In genomic region chr1:234848972-234849641, GRCh38 we compare ENCODE assay signal across 10 cellular contexts.
DNase-seq lines count a peak whose midpoint lies in the region; ATAC-seq and TF ChIP-seq lines count a peak whose summit lies in the region.
"Had no signal": no experiment of that assay in that cellular context is flagged by ENCODE, and none has a peak within 500 bp of the region (broad histone marks: within the 10 kb centered on the region; RNA-seq: fewer than 3 reads in every experiment).

No MANE protein-coding gene starts in this region.

- H3K36me3 ChIP-seq in liver (ENCODE audit: control insufficient read depth in 4 of 4, insufficient read depth in 3 of 4, low read depth in 1 of 4, low read length in 3 of 4) = no peaks in the 10 kb centered on the region
- no peaks in the 10 kb centered on the region; the same call in 1 of the 2 replicates for H3K36me3 ChIP-seq in HAP-1 (replicated peaks)

- TF ChIP-seq RAD21 in liver (IDR thresholded peaks at IDR 0.05) = peak in 1 of 2 donors; percentile 5

- H3K27me3 ChIP-seq in liver (ENCODE audit: control insufficient read depth in 4 of 4, insufficient read depth in 4 of 4, low read length in 3 of 4) (no peaks in the 10 kb centered on the region), HAP-1 (ENCODE audit: low read depth) (peaks cover 12% of the 10 kb centered on the region)
- no peaks in the 10 kb centered on the region for H3K27me3 ChIP-seq in CD4-positive, alpha-beta T cell (ENCODE audit: control insufficient read depth, insufficient read depth, low read length)

- WGBS in liver = 74% methylated on average over 6 of the region's 6 CpGs

- no peak for ATAC-seq in CD4-positive, alpha-beta T cell (ENCODE audit: poor library complexity)
- ATAC-seq in HG02870 (IDR thresholded peaks at IDR 0.05; ENCODE audit: unreplicated experiment) = no peak

- peak; percentile 61 for DNase-seq in AG20443 (ENCODE audit: low spot score)
- peak; percentile 93 for DNase-seq in HT1080 (ENCODE audit: low read depth)
- no peak for DNase-seq in activated T-helper 2 cell treated with anti-CD3 and anti-CD28 coated beads, Interferon-gamma antibody, Interleukin-2, Interleukin-4, amounts not matched to agents 10 μg/mL and 5 μg/mL and 100 μg/mL, durations not matched to agents 14 hours and 24 hours and 36 hours (ENCODE audit: low spot score)
- DNase-seq in CD4-positive, alpha-beta T cell = no peak
- no peak for DNase-seq in DMS153 (lab: John Stamatoyannopoulos, UW)
- no peak for DNase-seq in HAP-1 (ENCODE audit: low spot score in 2 of 2)
- DNase-seq: NCI-H82; stimulated activated CD4-positive, alpha-beta T cell treated with anti-CD3 and anti-CD28 coated beads, Interleukin-1b, Interleukin-23, amount 100 ng/mL, for 48 hours had no signal

- TF ChIP-seq CTCF in liver (IDR thresholded peaks at IDR 0.05; ENCODE audit: low read depth, low read length, missing input control) = no peak
- TF ChIP-seq CTCF in CD4-positive, alpha-beta T cell (IDR thresholded peaks at IDR 0.05) = no peak

- no peak overlapping the region for H3K4me3 Mint-ChIP-seq in activated T-helper 2 cell treated with anti-CD3 and anti-CD28 coated beads, Interferon-gamma antibody, Interleukin-2, Interleukin-4, amounts not matched to agents 10 μg/mL and 5 μg/mL and 100 μg/mL, durations not matched to agents 14 hours and 24 hours and 36 hours (ENCODE audit: low read depth)
- H3K4me3 Mint-ChIP-seq in CD4-positive, alpha-beta T cell = no peak overlapping the region

- POLR2A ChIA-PET in CD4-positive, alpha-beta T cell (lab: Charles Lee) = no interaction called here

- H3K9me3 Mint-ChIP-seq in activated T-helper 2 cell treated with anti-CD3 and anti-CD28 coated beads, Interferon-gamma antibody, Interleukin-2, Interleukin-4, amounts not matched to agents 10 μg/mL and 5 μg/mL and 100 μg/mL, durations not matched to agents 14 hours and 24 hours and 36 hours = peaks cover 8% of the 10 kb centered on the region
- H3K9me3 Mint-ChIP-seq in CD4-positive, alpha-beta T cell = peaks cover 5% of the 10 kb centered on the region

- no peak overlapping the region for H3K27ac ChIP-seq in liver (ENCODE audit: low read depth in 1 of 2, low read length in 2 of 2)
- H3K27ac ChIP-seq in CD4-positive, alpha-beta T cell (ENCODE audit: low read depth, low read length) = no peak overlapping the region

- intact Hi-C loops in activated T-helper 2 cell treated with anti-CD3 and anti-CD28 coated beads, Interferon-gamma antibody, Interleukin-2, Interleukin-4, amounts not matched to agents 10 μg/mL and 5 μg/mL and 100 μg/mL, durations not matched to agents 14 hours and 24 hours and 36 hours (cut with micrococcal nuclease) = no loop called here
- intact Hi-C loops in CD4-positive, alpha-beta T cell (cut with DNase I, micrococcal nuclease) = loop anchor here in 1 of 2 experiments (5.0 kb wide), 1 partner anchor 113 kb away; no protein-coding TSS in a partner anchor

- CTCF ChIA-PET in CD4-positive, alpha-beta T cell (lab: Charles Lee) = no interaction called here

- no peak overlapping the region for H3K9ac ChIP-seq in liver (ENCODE audit: low read depth in 1 of 2, low read length in 2 of 2)

- H3K4me3 ChIP-seq in liver (ENCODE audit: low read depth in 1 of 3, low read length in 3 of 3) (no peak overlapping the region), HAP-1 (no peak overlapping the region)

- H3K9me3 ChIP-seq in liver (ENCODE audit: control insufficient read depth in 4 of 4, low read length in 3 of 4) = no peaks in the 10 kb centered on the region
- no peaks in the 10 kb centered on the region for H3K9me3 ChIP-seq in CD4-positive, alpha-beta T cell (ENCODE audit: control insufficient read depth, low read length)
- no peaks in the 10 kb centered on the region for H3K9me3 ChIP-seq in HAP-1

- H3K27me3 Mint-ChIP-seq in activated T-helper 2 cell treated with anti-CD3 and anti-CD28 coated beads, Interferon-gamma antibody, Interleukin-2, Interleukin-4, amounts not matched to agents 10 μg/mL and 5 μg/mL and 100 μg/mL, durations not matched to agents 14 hours and 24 hours and 36 hours (ENCODE audit: low read depth) = no peaks in the 10 kb centered on the region
- no peaks in the 10 kb centered on the region for H3K27me3 Mint-ChIP-seq in CD4-positive, alpha-beta T cell

- peaks cover 4% of the 10 kb centered on the region for H3K36me3 Mint-ChIP-seq in activated T-helper 2 cell treated with anti-CD3 and anti-CD28 coated beads, Interferon-gamma antibody, Interleukin-2, Interleukin-4, amounts not matched to agents 10 μg/mL and 5 μg/mL and 100 μg/mL, durations not matched to agents 14 hours and 24 hours and 36 hours (ENCODE audit: low read depth)
- H3K36me3 Mint-ChIP-seq in CD4-positive, alpha-beta T cell (ENCODE audit: low read depth) = no peaks in the 10 kb centered on the region

- peak overlapping the region; percentile 38 for H3K27ac Mint-ChIP-seq in activated T-helper 2 cell treated with anti-CD3 and anti-CD28 coated beads, Interferon-gamma antibody, Interleukin-2, Interleukin-4, amounts not matched to agents 10 μg/mL and 5 μg/mL and 100 μg/mL, durations not matched to agents 14 hours and 24 hours and 36 hours
- H3K27ac Mint-ChIP-seq in CD4-positive, alpha-beta T cell = no peak overlapping the region

- H3K4me1 Mint-ChIP-seq in activated T-helper 2 cell treated with anti-CD3 and anti-CD28 coated beads, Interferon-gamma antibody, Interleukin-2, Interleukin-4, amounts not matched to agents 10 μg/mL and 5 μg/mL and 100 μg/mL, durations not matched to agents 14 hours and 24 hours and 36 hours (ENCODE audit: low read depth) = peaks cover 82% of the 10 kb centered on the region
- H3K4me1 Mint-ChIP-seq in CD4-positive, alpha-beta T cell (ENCODE audit: low read depth) = peaks cover 58% of the 10 kb centered on the region

- in situ Hi-C loops in HAP-1 (cut with MboI; ENCODE audit: low sequenced_read_pairs) = loop anchor here (25.0 kb wide), 1 partner anchor 112 kb away; no protein-coding TSS in a partner anchor

- H3K4me1 ChIP-seq in liver (ENCODE audit: control insufficient read depth in 4 of 4, insufficient read depth in 4 of 4, low read length in 3 of 4) = no peaks in the 10 kb centered on the region
- no peaks in the 10 kb centered on the region; the same call in none of the 2 replicates for H3K4me1 ChIP-seq in HAP-1

TF ChIP-seq in liver, 16 proteins besides CTCF, POLR2A, EP300 and RAD21:
- no peak for TF ChIP-seq JUND (IDR thresholded peaks at IDR 0.05)
- TF ChIP-seq EGR1 (IDR thresholded peaks at IDR 0.05; ENCODE audit: low read depth in 2 of 2) = no peak
- TF ChIP-seq TAF1 (conservative IDR thresholded peaks at IDR 0.05) = no peak
- TF ChIP-seq ZBTB33 (IDR thresholded peaks at IDR 0.05) = no peak
- no peak for TF ChIP-seq REST (IDR thresholded peaks at IDR 0.05)
- no peak for TF ChIP-seq SP1 (IDR thresholded peaks at IDR 0.05)
- TF ChIP-seq FOXA2 (IDR thresholded peaks at IDR 0.05) = no peak
- TF ChIP-seq YY1 (IDR thresholded peaks at IDR 0.05) = peak; percentile 50

Comparison
In these comparisons a context has a peak if more than half of its experiments do, and no peak if none do; other contexts are left out.
1. DNase-seq: peak in AG20443 (single experiment) and HT1080 (single experiment); none in activated T-helper 2 cell treated with anti-CD3 and anti-CD28 coated beads, Interferon-gamma antibody, Interleukin-2, Interleukin-4, amounts not matched to agents 10 μg/mL and 5 μg/mL and 100 μg/mL, durations not matched to agents 14 hours and 24 hours and 36 hours (single experiment), CD4-positive, alpha-beta T cell (0 of 10), DMS153 (single experiment) and HAP-1 (0 of 2).